ENCODE assay signal across 5 cellular contexts in the genomic region with DNA sequence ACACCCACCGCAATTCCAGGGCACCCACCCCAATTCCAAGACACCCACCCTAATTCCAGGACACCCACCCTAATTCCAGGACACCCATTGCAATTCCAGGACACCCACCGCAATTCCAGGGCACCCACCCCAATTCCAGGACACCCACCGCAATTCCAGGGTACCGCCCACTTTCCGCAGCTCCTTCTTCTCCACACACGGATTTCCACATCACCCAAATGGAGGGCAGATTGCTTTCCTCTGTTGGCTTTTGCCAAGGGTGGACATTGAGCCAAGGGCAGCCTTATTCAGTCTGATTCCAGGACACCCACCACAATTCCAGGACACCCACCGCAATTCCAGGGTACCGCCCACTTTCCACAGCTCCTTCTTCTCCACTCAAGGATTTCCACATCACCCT. TPM values are rescaled to one million over a fixed set of nuclear protein-coding genes. Genes with fewer than 3 reads are reported as not detected.
"Had no signal": no experiment of that assay in that cellular context is flagged by ENCODE, and none has a peak within 500 bp of the region (broad histone marks: within the 10 kb centered on the region; RNA-seq: fewer than 3 reads in every experiment).

No MANE protein-coding gene starts in this region.

RNA-seq across cellular contexts. Expression of a gene that starts 25.6 kb away (rescaled TPM):
- total RNA-seq: OCI-LY7, PC-3, PC-9, SJCRH30 had no signal

RNA-seq across cellular contexts. Expression of a gene that starts 56.6 kb away (rescaled TPM):
- total RNA-seq: OCI-LY7, PC-3, PC-9, Peyer's patch had no signal
